In genomic region chr5:6450235-6450860, GRCh38 we compare ENCODE assay signal across 11 cellular contexts. TPM values are rescaled to one million over a fixed set of nuclear protein-coding genes. Genes with fewer than 3 reads are reported as not detected.
DNase-seq lines count a peak whose midpoint lies in the region; ATAC-seq and TF ChIP-seq lines count a peak whose summit lies in the region.
"Had no signal": no experiment of that assay in that cellular context is flagged by ENCODE, and none has a peak within 500 bp of the region (broad histone marks: within the 10 kb centered on the region; RNA-seq: fewer than 3 reads in every experiment).

No MANE protein-coding gene starts in this region.

- ATAC-seq in CD8-positive, alpha-beta T cell: no peak
- no peak for ATAC-seq in activated T-helper 17 cell treated with anti-CD3 and anti-CD28 coated beads, Interleukin-2, amount 50 U/mL, for 72 hours (replicated peaks)
- ATAC-seq in HG02763 (IDR thresholded peaks at IDR 0.05; ENCODE audit: unreplicated experiment) (no peak), GM19463 (IDR thresholded peaks at IDR 0.05; ENCODE audit: unreplicated experiment) (no peak)
- ATAC-seq: upper lobe of right lung had no signal

- no peak for TF ChIP-seq RAD21 in neural cell (conservative IDR thresholded peaks at IDR 0.05)

- H3K27ac Mint-ChIP-seq in CD8-positive, alpha-beta T cell: no peak overlapping the region
- H3K27ac Mint-ChIP-seq in activated T-helper 17 cell treated with anti-CD3 and anti-CD28 coated beads, Interleukin-2, amount 50 U/mL, for 72 hours: no peak overlapping the region

- peaks cover 15% of the 10 kb centered on the region for H3K27me3 ChIP-seq in CD8-positive, alpha-beta T cell (ENCODE audit: insufficient read depth, low read length)
- H3K27me3 ChIP-seq in HUES6 (ENCODE audit: control insufficient read depth, insufficient read depth, low read length) (peaks cover 84% of the 10 kb centered on the region), neural cell (ENCODE audit: insufficient read depth, low read depth, low read length) (peaks cover 4% of the 10 kb centered on the region)

- H3K4me1 Mint-ChIP-seq in CD8-positive, alpha-beta T cell (ENCODE audit: low read depth): peaks cover 14% of the 10 kb centered on the region
- peaks cover 5% of the 10 kb centered on the region for H3K4me1 Mint-ChIP-seq in activated T-helper 17 cell treated with anti-CD3 and anti-CD28 coated beads, Interleukin-2, amount 50 U/mL, for 72 hours

- no peak overlapping the region for H3K4me3 ChIP-seq in CD8-positive, alpha-beta T cell (ENCODE audit: low read depth, low read length)
- H3K4me3 ChIP-seq in HUES6 (ENCODE audit: low read depth, low read length) (0 out of 2 replicates have a peak overlapping the region, but pooled peaks have one; percentile 1), neural cell (ENCODE audit: low read length) (peak overlapping the region; percentile 97)
- H3K4me3 ChIP-seq: upper lobe of right lung had no signal

- CTCF ChIA-PET in CD8-positive, alpha-beta T cell (lab: Charles Lee): no interaction called here

- H4K20me1 ChIP-seq in neural cell (ENCODE audit: insufficient read depth): peaks cover 5% of the 10 kb centered on the region

- H3K9me2 ChIP-seq in neural cell (ENCODE audit: insufficient read depth, low read length): no peaks in the 10 kb centered on the region

- no peak for DNase-seq in CD8-positive, alpha-beta T cell
- no peak for DNase-seq in activated CD8-positive, alpha-beta memory T cell treated with anti-CD3 and anti-CD28 coated beads, Interleukin-2, amount 50 U/mL, for 48 hours
- DNase-seq: cerebellar nuclear complex, COR-L47, RPMI8226, upper lobe of right lung had no signal

- no peaks in the 10 kb centered on the region for H3K9me3 Mint-ChIP-seq in CD8-positive, alpha-beta T cell
- H3K9me3 Mint-ChIP-seq in activated T-helper 17 cell treated with anti-CD3 and anti-CD28 coated beads, Interleukin-2, amount 50 U/mL, for 72 hours: no peaks in the 10 kb centered on the region

- H3K4me3 Mint-ChIP-seq in CD8-positive, alpha-beta T cell: peak overlapping the region; percentile 32
- H3K4me3 Mint-ChIP-seq in activated T-helper 17 cell treated with anti-CD3 and anti-CD28 coated beads, Interleukin-2, amount 50 U/mL, for 72 hours: peak overlapping the region; percentile 63

- H2AFZ ChIP-seq in neural cell (ENCODE audit: low read depth, low read length): no peak overlapping the region

- peak overlapping the region; percentile 65 for H3K4me2 ChIP-seq in neural cell (ENCODE audit: low read length)

- peaks cover 57% of the 10 kb centered on the region for H3K27me3 Mint-ChIP-seq in CD8-positive, alpha-beta T cell (ENCODE audit: low read depth)
- H3K27me3 Mint-ChIP-seq in activated T-helper 17 cell treated with anti-CD3 and anti-CD28 coated beads, Interleukin-2, amount 50 U/mL, for 72 hours: peaks cover 49% of the 10 kb centered on the region

- no peaks in the 10 kb centered on the region for H3K4me1 ChIP-seq in CD8-positive, alpha-beta T cell (ENCODE audit: insufficient read depth, low read length)
- 0 out of 2 replicates have a peak, but pooled peaks cover 7% of the 10 kb centered on the region for H3K4me1 ChIP-seq in HUES6 (ENCODE audit: control insufficient read depth, insufficient read depth, low read length)

- no peaks in the 10 kb centered on the region for H3F3A ChIP-seq in neural cell (ENCODE audit: insufficient read depth, low read length, poor library complexity, severe bottlenecking)

- no peak overlapping the region for H3K9ac ChIP-seq in HUES6 (ENCODE audit: low read length)
- peak overlapping the region; percentile 78 for H3K9ac ChIP-seq in neural cell (ENCODE audit: low read length)

- TF ChIP-seq CTCF in CD8-positive, alpha-beta T cell (IDR thresholded peaks at IDR 0.05): no peak
- no peak for TF ChIP-seq CTCF in neural cell (IDR thresholded peaks at IDR 0.05; ENCODE audit: poor library complexity, severe bottlenecking)

- H3K27ac ChIP-seq in CD8-positive, alpha-beta T cell (ENCODE audit: low read depth, low read length): no peak overlapping the region
- H3K27ac ChIP-seq in HUES6 (ENCODE audit: low read depth, low read length) (no peak overlapping the region), neural cell (ENCODE audit: low read length) (no peak overlapping the region)
- H3K27ac ChIP-seq: upper lobe of right lung had no signal

- no peaks in the 10 kb centered on the region for H3K36me3 ChIP-seq in CD8-positive, alpha-beta T cell (ENCODE audit: insufficient read depth, low read length)
- H3K36me3 ChIP-seq in HUES6 (ENCODE audit: control insufficient read depth, insufficient read depth, low read length) (no peaks in the 10 kb centered on the region), neural cell (ENCODE audit: insufficient read depth, low read length) (no peaks in the 10 kb centered on the region)
- H3K36me3 ChIP-seq: upper lobe of right lung had no signal

- intact Hi-C loops in CD8-positive, alpha-beta T cell (cut with DNase I, micrococcal nuclease): no loop called here

- no peaks in the 10 kb centered on the region for H3K36me3 Mint-ChIP-seq in CD8-positive, alpha-beta T cell
- peaks cover 6% of the 10 kb centered on the region for H3K36me3 Mint-ChIP-seq in activated T-helper 17 cell treated with anti-CD3 and anti-CD28 coated beads, Interleukin-2, amount 50 U/mL, for 72 hours (ENCODE audit: low read depth)

- TF ChIP-seq EP300 in neural cell (conservative IDR thresholded peaks at IDR 0.05; ENCODE audit: poor library complexity, severe bottlenecking): no peak

- peaks cover 26% of the 10 kb centered on the region for H3K79me2 ChIP-seq in neural cell (replicated peaks; ENCODE audit: insufficient read depth, low read length)

- POLR2A ChIA-PET in CD8-positive, alpha-beta T cell (lab: Charles Lee): no interaction called here

- H3K9me3 ChIP-seq in CD8-positive, alpha-beta T cell (ENCODE audit: low read length): no peaks in the 10 kb centered on the region
- H3K9me3 ChIP-seq in HUES6 (ENCODE audit: control insufficient read depth, insufficient read depth, low read depth, low read length) (no peaks in the 10 kb centered on the region), neural cell (ENCODE audit: low read length) (no peaks in the 10 kb centered on the region)
- H3K9me3 ChIP-seq: upper lobe of right lung had no signal

TF ChIP-seq in neural cell, 6 proteins besides CTCF, POLR2A, EP300 and RAD21:
- TF ChIP-seq EZH2 (IDR thresholded peaks at IDR 0.05; ENCODE audit: borderline replicate concordance, insufficient read depth, low read length, poor library complexity, severe bottlenecking) (no peak), SMC3 (conservative IDR thresholded peaks at IDR 0.05; ENCODE audit: poor library complexity) (peak; percentile 42), POLR2AphosphoS5 (IDR thresholded peaks at IDR 0.05) (no peak), TAF1 (IDR thresholded peaks at IDR 0.05; ENCODE audit: low read depth) (no peak), REST (IDR thresholded peaks at IDR 0.05; ENCODE audit: borderline replicate concordance) (no peak)

RNA-seq across cellular contexts. Expression of gene UBE2QL1, which starts 1.7 kb away (rescaled TPM):
- total RNA-seq in CD8-positive, alpha-beta T cell: under 1 TPM; 0.31 to 0.35 TPM
- not detected for total RNA-seq in activated T-helper 17 cell treated with anti-CD3 and anti-CD28 coated beads, Interleukin-2, amount 50 U/mL, for 72 hours
- polyA plus RNA-seq in neural cell: 12.9 and 13.8 TPM in 2 replicates
- polyA minus RNA-seq in neural cell: 14.9 and 15.6 TPM in 2 replicates
- total RNA-seq: upper lobe of right lung had no signal
